Comparison of ENCODE assay signal across 8 cellular contexts in the genomic region with DNA sequence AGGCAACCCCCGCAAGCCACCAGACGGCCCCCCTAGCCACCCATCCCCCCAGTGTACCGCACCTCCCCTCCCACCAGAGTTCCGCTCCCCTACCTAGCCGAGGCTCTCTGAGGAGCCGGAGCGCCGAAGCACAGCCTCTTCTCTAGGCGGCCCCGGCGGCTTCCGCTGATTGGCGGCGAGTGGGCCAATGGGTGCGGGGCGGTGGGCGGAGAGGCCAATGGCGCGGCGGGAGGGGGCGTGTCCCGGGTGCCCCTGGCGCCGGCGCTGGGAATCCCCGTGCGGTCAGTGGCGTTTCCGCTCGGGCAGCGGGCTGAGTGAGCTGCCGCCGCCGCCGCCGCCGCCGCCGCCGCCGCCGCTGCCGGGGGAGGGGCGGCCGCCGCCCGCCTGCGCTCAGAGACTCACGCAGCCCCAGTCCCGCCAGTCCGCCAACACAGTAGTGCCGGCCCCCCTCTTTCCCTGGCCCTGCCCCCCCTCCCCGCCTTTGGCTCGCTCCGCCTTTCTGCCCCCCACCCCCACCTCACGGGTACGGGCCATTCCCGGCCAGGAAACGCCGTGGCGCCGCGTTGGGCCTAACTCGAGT. TPM values are rescaled to one million over a fixed set of nuclear protein-coding genes. Genes with fewer than 3 reads are reported as not detected.
DNase-seq lines count a peak whose midpoint lies in the region; ATAC-seq and TF ChIP-seq lines count a peak whose summit lies in the region.

A gene with protein sequence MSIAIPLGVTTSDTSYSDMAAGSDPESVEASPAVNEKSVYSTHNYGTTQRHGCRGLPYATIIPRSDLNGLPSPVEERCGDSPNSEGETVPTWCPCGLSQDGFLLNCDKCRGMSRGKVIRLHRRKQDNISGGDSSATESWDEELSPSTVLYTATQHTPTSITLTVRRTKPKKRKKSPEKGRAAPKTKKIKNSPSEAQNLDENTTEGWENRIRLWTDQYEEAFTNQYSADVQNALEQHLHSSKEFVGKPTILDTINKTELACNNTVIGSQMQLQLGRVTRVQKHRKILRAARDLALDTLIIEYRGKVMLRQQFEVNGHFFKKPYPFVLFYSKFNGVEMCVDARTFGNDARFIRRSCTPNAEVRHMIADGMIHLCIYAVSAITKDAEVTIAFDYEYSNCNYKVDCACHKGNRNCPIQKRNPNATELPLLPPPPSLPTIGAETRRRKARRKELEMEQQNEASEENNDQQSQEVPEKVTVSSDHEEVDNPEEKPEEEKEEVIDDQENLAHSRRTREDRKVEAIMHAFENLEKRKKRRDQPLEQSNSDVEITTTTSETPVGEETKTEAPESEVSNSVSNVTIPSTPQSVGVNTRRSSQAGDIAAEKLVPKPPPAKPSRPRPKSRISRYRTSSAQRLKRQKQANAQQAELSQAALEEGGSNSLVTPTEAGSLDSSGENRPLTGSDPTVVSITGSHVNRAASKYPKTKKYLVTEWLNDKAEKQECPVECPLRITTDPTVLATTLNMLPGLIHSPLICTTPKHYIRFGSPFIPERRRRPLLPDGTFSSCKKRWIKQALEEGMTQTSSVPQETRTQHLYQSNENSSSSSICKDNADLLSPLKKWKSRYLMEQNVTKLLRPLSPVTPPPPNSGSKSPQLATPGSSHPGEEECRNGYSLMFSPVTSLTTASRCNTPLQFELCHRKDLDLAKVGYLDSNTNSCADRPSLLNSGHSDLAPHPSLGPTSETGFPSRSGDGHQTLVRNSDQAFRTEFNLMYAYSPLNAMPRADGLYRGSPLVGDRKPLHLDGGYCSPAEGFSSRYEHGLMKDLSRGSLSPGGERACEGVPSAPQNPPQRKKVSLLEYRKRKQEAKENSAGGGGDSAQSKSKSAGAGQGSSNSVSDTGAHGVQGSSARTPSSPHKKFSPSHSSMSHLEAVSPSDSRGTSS (N-terminal part only) (plus strand): TSS at position 285 of the 580 bp plus-strand sequence. CDS start 31,324 bp downstream, outside the sequence.

- intact Hi-C loops in Right ventricle myocardium inferior (cut with DNase I): loop anchor here (2.0 kb wide), 1 partner anchor 35 kb away; a partner anchor contains a TSS
- intact Hi-C loops in ovary (cut with DNase I): no loop called here
- intact Hi-C loops in thyroid gland (cut with DNase I): no loop called here

- H3K4me1 ChIP-seq in ovary (ENCODE audit: insufficient read depth): peaks cover 9% of the 10 kb centered on the region
- H3K4me1 ChIP-seq in thyroid gland: peaks cover 45% of the 10 kb centered on the region in 2 donors

- peak; percentile 51 for ATAC-seq in HG02678 (IDR thresholded peaks at IDR 0.05; ENCODE audit: unreplicated experiment)
- ATAC-seq in Right ventricle myocardium inferior: peak; percentile 84

- no peaks in the 10 kb centered on the region for H3K27me3 ChIP-seq in ovary
- H3K27me3 ChIP-seq in thyroid gland: no peaks in the 10 kb centered on the region

- H3K4me3 ChIP-seq in GM12865 (ENCODE audit: low read depth, low read length) (peak within 1 kb of the TSS; percentile 97), ovary (peak within 1 kb of the TSS; percentile 85), thyroid gland (replicated peaks in 1 of 3) (peak within 1 kb of the TSS; percentile 79 to 88 (median 85))

- H3K27ac ChIP-seq in ovary (peak within 1 kb of the TSS; percentile 92 to 97), thyroid gland (peak within 1 kb of the TSS; percentile 97 to 99 (median 98))

- TF ChIP-seq EP300 in ovary (IDR thresholded peaks at IDR 0.05): no peak

- WGBS in ovary, 3 donors: 0 to 1% (median 0%) methylated on average over 5 to 62 of the region's 64 CpGs
- WGBS in thyroid gland, 2 donors: 0% methylated on average over 1 of the region's 64 CpGs; no CpG with 5 or more reads in 1 of the 2 donors

- no peaks in the 10 kb centered on the region for H3K36me3 ChIP-seq in ovary
- H3K36me3 ChIP-seq in thyroid gland: peaks cover 0 to 4% of the 10 kb centered on the region in 2 donors

- DNase-seq in GM12865 (ENCODE audit: low read depth) (peak; percentile 99), NCI-H1105 treated with DMSO at 0.1 percent for 48 hours (lab: John Stamatoyannopoulos, UW) (peak; percentile 76), SW 1271 (lab: John Stamatoyannopoulos, UW) (peak; percentile 85 to 96), Right ventricle myocardium inferior (ENCODE audit: missing footprints) (peak; percentile 99), ovary (peak; percentile 99), thyroid gland (peak; percentile 98 to 99)
- peak; percentile 99 for DNase-seq in activated naive CD8-positive, alpha-beta T cell treated with anti-CD3 and anti-CD28 coated beads, Interleukin-2, amount 50 U/mL, for 16 hours (ENCODE audit: low read depth, low spot score)

- H3K9me3 ChIP-seq in ovary (no peaks in the 10 kb centered on the region), thyroid gland (no peaks in the 10 kb centered on the region)

- TF ChIP-seq POLR2A in ovary (IDR thresholded peaks at IDR 0.05) (peak; percentile 83), thyroid gland (IDR thresholded peaks at IDR 0.05) (peak; percentile 25 to 91)

- TF ChIP-seq CTCF in GM12865 (IDR thresholded peaks at IDR 0.05; ENCODE audit: insufficient read depth, low read depth, low read length, missing control alignments): no peak
- TF ChIP-seq CTCF in ovary (IDR thresholded peaks at IDR 0.05): no peak
- TF ChIP-seq CTCF in thyroid gland (IDR thresholded peaks at IDR 0.05): no peak

RNA-seq across cellular contexts. Expression of the gene that starts here (rescaled TPM):
- total RNA-seq in Right ventricle myocardium inferior (51.6 TPM), ovary (100 to 1,000 TPM in 3 of 7 donors, 10 to 100 TPM in 4; 74.6 to 140 (median 98.2) TPM), thyroid gland (100 to 1,000 TPM in 3 of 4 donors, 10 to 100 TPM in 1; 84.0 to 158 (median 114) TPM)
- 10 to 100 TPM; 30.8 to 71.8 TPM for polyA plus RNA-seq in ovary

Comparison
In these comparisons a context has a peak if more than half of its experiments do, and no peak if none do; other contexts are left out.
1. Peak in every context shown above with its lines: DNase-seq, ATAC-seq, H3K4me3 ChIP-seq and H3K27ac ChIP-seq.